Comparison of ENCODE assay signal across 16 cellular contexts in genomic region chr19:51124216-51124615, GRCh38. TPM values are rescaled to one million over a fixed set of nuclear protein-coding genes. Genes with fewer than 3 reads are reported as not detected.
DNase-seq lines count a peak whose midpoint lies in the region; ATAC-seq and TF ChIP-seq lines count a peak whose summit lies in the region.
"Had no signal": no experiment of that assay in that cellular context is flagged by ENCODE, and none has a peak within 500 bp of the region (broad histone marks: within the 10 kb centered on the region; RNA-seq: fewer than 3 reads in every experiment).

No MANE protein-coding gene starts in this region.

- H3K27ac ChIP-seq in right lobe of liver, result peak overlapping the region; percentile 40 to 81 (median 60)
- H3K27ac ChIP-seq in substantia nigra (ENCODE audit: low read depth, low read length, poor library complexity, severe bottlenecking), result peak overlapping the region; percentile 61

- no peaks in the 10 kb centered on the region for H3K36me3 ChIP-seq in right lobe of liver

- H3K4me1 ChIP-seq in right lobe of liver, result no peaks in the 10 kb centered on the region

- H3K4me1 Mint-ChIP-seq in activated CD8-positive, alpha-beta memory T cell treated with anti-CD3 and anti-CD28 coated beads, Interleukin-2, amount 10 ng/mL, durations not matched to agents 7 days and 5 days, result peaks cover 54% of the 10 kb centered on the region
- peaks cover 84% of the 10 kb centered on the region for H3K4me1 Mint-ChIP-seq in activated CD8-positive, alpha-beta T cell treated with anti-CD3 and anti-CD28 coated beads, Interleukin-2, amount 10 ng/mL, durations not matched to agents 7 days and 5 days (ENCODE audit: low read depth)

- CTCF ChIA-PET in activated CD8-positive, alpha-beta memory T cell treated with anti-CD3 and anti-CD28 coated beads, Interleukin-2, amount 10 ng/mL, durations not matched to agents 7 days and 5 days (lab: Charles Lee), result interaction anchor here (1.1 kb wide), 1 partner anchor 135 kb away, joined by 3 read pairs; no protein-coding TSS in a partner anchor
- CTCF ChIA-PET in activated CD8-positive, alpha-beta T cell treated with anti-CD3 and anti-CD28 coated beads, Interleukin-2, amount 10 ng/mL, durations not matched to agents 7 days and 5 days (lab: Charles Lee), result no interaction called here

- 55% methylated on average over 4 of the region's 9 CpGs for WGBS in right lobe of liver (ENCODE audit: insufficient coverage, low coverage, low lambda C conversion rate, missing lambda C conversion rate)

- peak overlapping the region; percentile 80 for H3K27ac Mint-ChIP-seq in activated CD8-positive, alpha-beta memory T cell treated with anti-CD3 and anti-CD28 coated beads, Interleukin-2, amount 10 ng/mL, durations not matched to agents 7 days and 5 days
- peak overlapping the region; percentile 96 for H3K27ac Mint-ChIP-seq in activated CD8-positive, alpha-beta T cell treated with anti-CD3 and anti-CD28 coated beads, Interleukin-2, amount 10 ng/mL, durations not matched to agents 7 days and 5 days

- peak overlapping the region; percentile 17 for H3K4me3 Mint-ChIP-seq in activated CD8-positive, alpha-beta memory T cell treated with anti-CD3 and anti-CD28 coated beads, Interleukin-2, amount 10 ng/mL, durations not matched to agents 7 days and 5 days
- H3K4me3 Mint-ChIP-seq in activated CD8-positive, alpha-beta T cell treated with anti-CD3 and anti-CD28 coated beads, Interleukin-2, amount 10 ng/mL, durations not matched to agents 7 days and 5 days, result peak overlapping the region; percentile 55

- DNase-seq in activated CD8-positive, alpha-beta memory T cell treated with anti-CD3 and anti-CD28 coated beads, Interleukin-2, amount 10 ng/mL, durations not matched to agents 7 days and 5 days, result no peak
- no peak for DNase-seq in activated CD8-positive, alpha-beta memory T cell treated with anti-CD3 and anti-CD28 coated beads, Interleukin-2, amount 50 U/mL, for 48 hours
- no peak for DNase-seq in activated CD8-positive, alpha-beta T cell treated with anti-CD3 and anti-CD28 coated beads, Interleukin-2, amount 10 ng/mL, durations not matched to agents 7 days and 5 days
- DNase-seq in right lobe of liver, result no peak
- DNase-seq in substantia nigra (lab: John Stamatoyannopoulos, UW), result no peak
- no peak for DNase-seq in stimulated activated CD4-positive, alpha-beta T cell treated with anti-CD3 and anti-CD28 coated beads, Interleukin-4, amount 100 ng/mL, for 4 hours
- DNase-seq in A172 (ENCODE audit: low spot score), result no peak
- DNase-seq: DMS 273 treated with DMSO at 0.1 percent for 48 hours; effector memory CD4-positive, alpha-beta T cell; occipital lobe; stimulated activated naive CD4-positive, alpha-beta T cell treated with Interleukin-2 at 50 U/mL for 16 hours had no signal

- intact Hi-C loops in right lobe of liver (cut with DNase I), result no loop called here

- H3K36me3 Mint-ChIP-seq in activated CD8-positive, alpha-beta memory T cell treated with anti-CD3 and anti-CD28 coated beads, Interleukin-2, amount 10 ng/mL, durations not matched to agents 7 days and 5 days, result no peaks in the 10 kb centered on the region
- H3K36me3 Mint-ChIP-seq in activated CD8-positive, alpha-beta T cell treated with anti-CD3 and anti-CD28 coated beads, Interleukin-2, amount 10 ng/mL, durations not matched to agents 7 days and 5 days (ENCODE audit: low read depth), result no peaks in the 10 kb centered on the region

- no peaks in the 10 kb centered on the region for H3K9me3 Mint-ChIP-seq in activated CD8-positive, alpha-beta memory T cell treated with anti-CD3 and anti-CD28 coated beads, Interleukin-2, amount 10 ng/mL, durations not matched to agents 7 days and 5 days (ENCODE audit: low read depth)
- no peaks in the 10 kb centered on the region for H3K9me3 Mint-ChIP-seq in activated CD8-positive, alpha-beta T cell treated with anti-CD3 and anti-CD28 coated beads, Interleukin-2, amount 10 ng/mL, durations not matched to agents 7 days and 5 days (ENCODE audit: insufficient read depth)

- no peak for TF ChIP-seq POLR2A in right lobe of liver (IDR thresholded peaks at IDR 0.05)
- TF ChIP-seq POLR2A in GM18505 (IDR thresholded peaks at IDR 0.05; ENCODE audit: borderline replicate concordance, extremely low read depth, insufficient read depth, insufficient read length), result no peak

- H3K4me3 ChIP-seq in right lobe of liver, result no peak overlapping the region
- H3K4me3 ChIP-seq: K562, smooth muscle cell had no signal

- no peak for TF ChIP-seq CTCF in right lobe of liver (IDR thresholded peaks at IDR 0.05)

- POLR2A ChIA-PET in activated CD8-positive, alpha-beta T cell treated with anti-CD3 and anti-CD28 coated beads, Interleukin-2, amount 10 ng/mL, durations not matched to agents 7 days and 5 days (lab: Charles Lee), result no interaction called here

- peaks cover 29% of the 10 kb centered on the region for H3K27me3 Mint-ChIP-seq in activated CD8-positive, alpha-beta memory T cell treated with anti-CD3 and anti-CD28 coated beads, Interleukin-2, amount 10 ng/mL, durations not matched to agents 7 days and 5 days
- H3K27me3 Mint-ChIP-seq in activated CD8-positive, alpha-beta T cell treated with anti-CD3 and anti-CD28 coated beads, Interleukin-2, amount 10 ng/mL, durations not matched to agents 7 days and 5 days (ENCODE audit: low read depth), result no peaks in the 10 kb centered on the region

- ATAC-seq in activated CD8-positive, alpha-beta memory T cell treated with anti-CD3 and anti-CD28 coated beads, Interleukin-2, amount 10 ng/mL, durations not matched to agents 7 days and 5 days, result no peak
- ATAC-seq in activated CD8-positive, alpha-beta T cell treated with anti-CD3 and anti-CD28 coated beads, Interleukin-2, amount 10 ng/mL, durations not matched to agents 7 days and 5 days, result no peak
- ATAC-seq in right lobe of liver, result no peak
- no peak for ATAC-seq in GM18505 (IDR thresholded peaks at IDR 0.05; ENCODE audit: unreplicated experiment)
- ATAC-seq: K562 had no signal

- H3K27me3 ChIP-seq in right lobe of liver, result no peaks in the 10 kb centered on the region

- no peaks in the 10 kb centered on the region for H3K9me3 ChIP-seq in right lobe of liver

RNA-seq across cellular contexts. Expression of gene SIGLEC9, which starts 0.5 kb away (rescaled TPM):
- under 1 TPM in 1 of 2 experiments, not detected in 1; 0.26 TPM for total RNA-seq in activated CD8-positive, alpha-beta memory T cell treated with anti-CD3 and anti-CD28 coated beads, Interleukin-2, amount 10 ng/mL, durations not matched to agents 7 days and 5 days
- under 1 TPM; 0.58 to 0.60 TPM for total RNA-seq in activated CD8-positive, alpha-beta T cell treated with anti-CD3 and anti-CD28 coated beads, Interleukin-2, amount 10 ng/mL, durations not matched to agents 7 days and 5 days
- total RNA-seq in right lobe of liver, result 1 to 10 TPM; 3.8 to 7.9 (median 4.1) TPM
- 0.43 TPM in 1 of 2 replicates, not detected in the other for total RNA-seq in A172 (2014; rRNA removed; shearing (Covaris generic))
- total RNA-seq: fibroblast of villous mesenchyme, RPMI7951, smooth muscle cell had no signal

RNA-seq across cellular contexts. Expression of gene CTU1, which starts 16.0 kb away (rescaled TPM):
- total RNA-seq in activated CD8-positive, alpha-beta memory T cell treated with anti-CD3 and anti-CD28 coated beads, Interleukin-2, amount 10 ng/mL, durations not matched to agents 7 days and 5 days, result 10 to 100 TPM in 1 of 2 experiments, 1 to 10 TPM in 1; 9.5 to 10.9 TPM
- total RNA-seq in activated CD8-positive, alpha-beta T cell treated with anti-CD3 and anti-CD28 coated beads, Interleukin-2, amount 10 ng/mL, durations not matched to agents 7 days and 5 days, result 1 to 10 TPM; 8.7 to 10.0 TPM
- total RNA-seq in right lobe of liver, result 1 to 10 TPM; 3.3 to 6.4 (median 3.9) TPM
- total RNA-seq in A172 (2014; rRNA removed; shearing (Covaris generic)), result 4.3 and 8.6 TPM in 2 replicates

RNA-seq across cellular contexts. Expression of gene SIGLEC7, which starts 17.9 kb away (rescaled TPM):
- total RNA-seq in activated CD8-positive, alpha-beta memory T cell treated with anti-CD3 and anti-CD28 coated beads, Interleukin-2, amount 10 ng/mL, durations not matched to agents 7 days and 5 days, result not detected
- total RNA-seq in activated CD8-positive, alpha-beta T cell treated with anti-CD3 and anti-CD28 coated beads, Interleukin-2, amount 10 ng/mL, durations not matched to agents 7 days and 5 days, result not detected
- 1 to 10 TPM; 2.4 to 7.3 (median 3.9) TPM for total RNA-seq in right lobe of liver
- total RNA-seq in A172 (2014; rRNA removed; shearing (Covaris generic)), result not detected in 2 replicates
- total RNA-seq: fibroblast of villous mesenchyme, K562, RPMI7951, smooth muscle cell had no signal

RNA-seq across cellular contexts. Expression of gene KLK14, which starts 41.5 kb away (rescaled TPM):
- under 1 TPM; 0.61 to 0.89 TPM for total RNA-seq in activated CD8-positive, alpha-beta memory T cell treated with anti-CD3 and anti-CD28 coated beads, Interleukin-2, amount 10 ng/mL, durations not matched to agents 7 days and 5 days
- under 1 TPM in 1 of 2 experiments, not detected in 1; 0.57 TPM for total RNA-seq in activated CD8-positive, alpha-beta T cell treated with anti-CD3 and anti-CD28 coated beads, Interleukin-2, amount 10 ng/mL, durations not matched to agents 7 days and 5 days
- total RNA-seq in right lobe of liver, result under 1 TPM in 2 of 6 experiments, not detected in 4; 0.17 to 0.18 TPM
- not detected in 2 replicates for total RNA-seq in A172 (2014; rRNA removed; shearing (Covaris generic))
- total RNA-seq: fibroblast of villous mesenchyme, K562, occipital lobe, RPMI7951 had no signal

RNA-seq across cellular contexts. Expression of gene KLK13, which starts 59.3 kb away (rescaled TPM):
- not detected for total RNA-seq in activated CD8-positive, alpha-beta memory T cell treated with anti-CD3 and anti-CD28 coated beads, Interleukin-2, amount 10 ng/mL, durations not matched to agents 7 days and 5 days
- total RNA-seq in activated CD8-positive, alpha-beta T cell treated with anti-CD3 and anti-CD28 coated beads, Interleukin-2, amount 10 ng/mL, durations not matched to agents 7 days and 5 days, result not detected
- total RNA-seq in right lobe of liver, result not detected
- not detected in 2 replicates for total RNA-seq in A172 (2014; rRNA removed; shearing (Covaris generic))
- total RNA-seq: fibroblast of villous mesenchyme, occipital lobe, RPMI7951 had no signal
